9 cellular contexts compared by ENCODE assay signal in genomic region chr6:138493413-138493812, GRCh38. TPM values are rescaled to one million over a fixed set of nuclear protein-coding genes. Genes with fewer than 3 reads are reported as not detected.
DNase-seq lines count a peak whose midpoint lies in the region; ATAC-seq and TF ChIP-seq lines count a peak whose summit lies in the region.
"Had no signal": no experiment of that assay in that cellular context is flagged by ENCODE, and none has a peak within 500 bp of the region (broad histone marks: within the 10 kb centered on the region; RNA-seq: fewer than 3 reads in every experiment).

No MANE protein-coding gene starts in this region.

- no peaks in the 10 kb centered on the region for H3K9me3 ChIP-seq in cardiac muscle cell (ENCODE audit: low read depth)
- H3K9me3 ChIP-seq in naive thymus-derived CD4-positive, alpha-beta T cell (ENCODE audit: control insufficient read depth in 2 of 3, low read length in 3 of 3): no peaks in the 10 kb centered on the region

- DNase-seq in G401 (ENCODE audit: low spot score) (peak; percentile 25), WTC11 (ENCODE audit: low spot score) (peak; percentile 25), cardiac muscle cell (ENCODE audit: low read depth in 1 of 2, low spot score in 1 of 2) (peak; percentile 17 to 69), progenitor cell of endocrine pancreas (ENCODE audit: low spot score, unreplicated experiment) (no peak), GM19240 (ENCODE audit: insufficient read length, low spot score) (no peak), NCI-H128 (lab: John Stamatoyannopoulos, UW; ENCODE audit: unreplicated experiment) (no peak)
- DNase-seq in naive thymus-derived CD4-positive, alpha-beta T cell: no peak
- DNase-seq: activated CD8-positive, alpha-beta memory T cell treated with anti-CD3 and anti-CD28 coated beads, Interleukin-2, amount 50 U/mL, for 4 hours had no signal

- H3K36me3 ChIP-seq in cardiac muscle cell: no peaks in the 10 kb centered on the region
- no peaks in the 10 kb centered on the region for H3K36me3 ChIP-seq in naive thymus-derived CD4-positive, alpha-beta T cell (ENCODE audit: control insufficient read depth in 2 of 3, insufficient read depth in 3 of 3, low read length in 3 of 3)

- no peaks in the 10 kb centered on the region for H3K27me3 ChIP-seq in cardiac muscle cell
- peaks cover 0 to 4% of the 10 kb centered on the region in 2 donors for H3K27me3 ChIP-seq in naive thymus-derived CD4-positive, alpha-beta T cell (ENCODE audit: control insufficient read depth in 2 of 2, insufficient read depth in 2 of 2, low read length in 2 of 2)

- no peak overlapping the region for H3K4me3 ChIP-seq in cardiac muscle cell
- H3K4me3 ChIP-seq in naive thymus-derived CD4-positive, alpha-beta T cell (ENCODE audit: low read length): no peak overlapping the region

- peaks cover 67% of the 10 kb centered on the region for H3K4me1 Mint-ChIP-seq in WTC11
- H3K4me1 Mint-ChIP-seq in progenitor cell of endocrine pancreas (ENCODE audit: low read depth): peaks cover 49% of the 10 kb centered on the region
- H3K4me1 Mint-ChIP-seq in naive thymus-derived CD4-positive, alpha-beta T cell: no peaks in the 10 kb centered on the region

- peak overlapping the region; percentile 95 for H3K27ac Mint-ChIP-seq in WTC11
- H3K27ac Mint-ChIP-seq in progenitor cell of endocrine pancreas: peak overlapping the region; percentile 47
- H3K27ac Mint-ChIP-seq in naive thymus-derived CD4-positive, alpha-beta T cell: peak overlapping the region in 1 of 9 donors; percentile 43

- intact Hi-C loops in naive thymus-derived CD4-positive, alpha-beta T cell (cut with micrococcal nuclease): no loop called here

- H3K9me3 Mint-ChIP-seq in WTC11: no peaks in the 10 kb centered on the region
- H3K9me3 Mint-ChIP-seq in progenitor cell of endocrine pancreas (ENCODE audit: low read depth): no peaks in the 10 kb centered on the region
- no peaks in the 10 kb centered on the region for H3K9me3 Mint-ChIP-seq in naive thymus-derived CD4-positive, alpha-beta T cell

- H3K4me1 ChIP-seq in cardiac muscle cell (ENCODE audit: low read depth): peaks cover 6% of the 10 kb centered on the region
- no peaks in the 10 kb centered on the region for H3K4me1 ChIP-seq in naive thymus-derived CD4-positive, alpha-beta T cell (ENCODE audit: control insufficient read depth in 2 of 2, insufficient read depth in 2 of 2, low read length in 2 of 2)

- H3K36me3 Mint-ChIP-seq in WTC11 (peaks cover 5% of the 10 kb centered on the region), progenitor cell of endocrine pancreas (ENCODE audit: insufficient read depth) (peaks cover 25% of the 10 kb centered on the region)
- H3K36me3 Mint-ChIP-seq in naive thymus-derived CD4-positive, alpha-beta T cell: no peaks in the 10 kb centered on the region

- H3K4me3 Mint-ChIP-seq in WTC11: peak overlapping the region; percentile 23
- H3K4me3 Mint-ChIP-seq in progenitor cell of endocrine pancreas (ENCODE audit: low read depth): no peak overlapping the region
- no peak overlapping the region for H3K4me3 Mint-ChIP-seq in naive thymus-derived CD4-positive, alpha-beta T cell

- H3K27ac ChIP-seq in cardiac muscle cell: no peak overlapping the region
- no peak overlapping the region for H3K27ac ChIP-seq in naive thymus-derived CD4-positive, alpha-beta T cell (ENCODE audit: low read depth, low read length)

- in situ Hi-C loops in G401 (cut with HindIII; ENCODE audit: low sequenced_read_pairs): no loop called here

- ATAC-seq in WTC11: peak; percentile 92
- ATAC-seq in GM19328 (IDR thresholded peaks at IDR 0.05; ENCODE audit: unreplicated experiment): no peak
- ATAC-seq in naive thymus-derived CD4-positive, alpha-beta T cell: no peak

- TF ChIP-seq CTCF in WTC11 (IDR thresholded peaks at IDR 0.05): no peak
- TF ChIP-seq CTCF in cardiac muscle cell (IDR thresholded peaks at IDR 0.05; ENCODE audit: low read depth, low read length): no peak
- no peak for TF ChIP-seq CTCF in progenitor cell of endocrine pancreas (IDR thresholded peaks at IDR 0.05; ENCODE audit: unreplicated experiment)

- CTCF ChIA-PET in WTC11 (lab: Charles Lee): interaction anchor here (0.5 to 1.1 kb wide), 6 partner anchors 16 to 200 kb away, joined by 3 to 7 read pairs (median 4); no protein-coding TSS in a partner anchor
- CTCF ChIA-PET in naive thymus-derived CD4-positive, alpha-beta T cell (lab: Charles Lee): interaction anchor here (0.6 to 1.1 kb wide), 2 partner anchors 16 to 1196 kb away, joined by 3 read pairs; no protein-coding TSS in a partner anchor

- POLR2A ChIA-PET in WTC11 (lab: Charles Lee): no interaction called here
- POLR2A ChIA-PET in naive thymus-derived CD4-positive, alpha-beta T cell (lab: Charles Lee): no interaction called here

- H3K27me3 Mint-ChIP-seq in WTC11 (ENCODE audit: low read depth) (no peaks in the 10 kb centered on the region), progenitor cell of endocrine pancreas (no peaks in the 10 kb centered on the region)
- H3K27me3 Mint-ChIP-seq in naive thymus-derived CD4-positive, alpha-beta T cell: peaks cover 6 to 49% (median 16%) of the 10 kb centered on the region in 5 donors

TF ChIP-seq in WTC11, 78 proteins besides CTCF, POLR2A, EP300 and RAD21:
- no peak for TF ChIP-seq STAT6 (CRISPR knock-in tag; conservative IDR thresholded peaks at IDR 0.05; ENCODE audit: low read depth)
- TF ChIP-seq, protein P1, sequence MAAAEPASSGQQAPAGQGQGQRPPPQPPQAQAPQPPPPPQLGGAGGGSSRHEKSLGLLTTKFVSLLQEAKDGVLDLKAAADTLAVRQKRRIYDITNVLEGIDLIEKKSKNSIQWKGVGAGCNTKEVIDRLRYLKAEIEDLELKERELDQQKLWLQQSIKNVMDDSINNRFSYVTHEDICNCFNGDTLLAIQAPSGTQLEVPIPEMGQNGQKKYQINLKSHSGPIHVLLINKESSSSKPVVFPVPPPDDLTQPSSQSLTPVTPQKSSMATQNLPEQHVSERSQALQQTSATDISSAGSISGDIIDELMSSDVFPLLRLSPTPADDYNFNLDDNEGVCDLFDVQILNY (CRISPR knock-in tag; IDR thresholded peaks at IDR 0.05): no peak
- TF ChIP-seq ATF6 (CRISPR knock-in tag; IDR thresholded peaks at IDR 0.05): no peak
- TF ChIP-seq USF1 (CRISPR knock-in tag; IDR thresholded peaks at IDR 0.05): no peak

RNA-seq across cellular contexts. Expression of gene NHSL1, which starts 5.9 kb away (rescaled TPM):
- 0.80 and 7.8 TPM in 2 replicates for total RNA-seq in G401 (2014; rRNA removed; shearing (Covaris generic))
- total RNA-seq in WTC11 (2021) (22.9 to 31.1 TPM (median 23.1 TPM) in 3 replicates), cardiac muscle cell (8.4 and 11.3 TPM in 2 replicates), progenitor cell of endocrine pancreas (79.0 and 86.5 TPM in 2 replicates)
- 6.0 and 6.6 TPM in 2 replicates for polyA plus RNA-seq in cardiac muscle cell
- total RNA-seq in naive thymus-derived CD4-positive, alpha-beta T cell: 1 to 10 TPM in 2 of 5 experiments, under 1 TPM in 3; 0.13 to 1.2 (median 0.56) TPM
- under 1 TPM in 1 of 2 donors, not detected in 1; 0.05 TPM for polyA plus RNA-seq in naive thymus-derived CD4-positive, alpha-beta T cell

Comparison
In these comparisons a context has a peak if more than half of its experiments do, and no peak if none do; other contexts are left out.
1. DNase-seq: peak in G401 (single experiment), WTC11 (single experiment) and cardiac muscle cell (2 of 2); none in progenitor cell of endocrine pancreas (single experiment), GM19240 (single experiment), naive thymus-derived CD4-positive, alpha-beta T cell (0 of 9) and NCI-H128 (single experiment).